8 cellular contexts compared by ENCODE assay signal in genomic region chr1:161313554-161314200, GRCh38. TPM values are rescaled to one million over a fixed set of nuclear protein-coding genes. Genes with fewer than 3 reads are reported as not detected.
DNase-seq lines count a peak whose midpoint lies in the region; TF ChIP-seq lines count a peak whose summit lies in the region.

No MANE protein-coding gene starts in this region.

- H2BK5ac ChIP-seq in mesenchymal stem cell (ENCODE audit: low read depth, low read length, poor library complexity, severe bottlenecking), result peak overlapping the region; percentile 24

- H2AK5ac ChIP-seq in mesenchymal stem cell (ENCODE audit: low read length, severe bottlenecking), result peak overlapping the region; percentile 90

- no peak for DNase-seq in GM12865 (ENCODE audit: low read depth)
- no peak for DNase-seq in LNCaP clone FGC (ENCODE audit: low read depth)
- DNase-seq in cardiac fibroblast (ENCODE audit: low read depth in 2 of 2), result no peak
- DNase-seq in mesenchymal stem cell, result no peak
- no peak for DNase-seq in type B pancreatic cell (ENCODE audit: extremely low spot score, unreplicated experiment)
- DNase-seq in NCI-H2107 treated with DMSO at 0.1 percent for 48 hours (lab: John Stamatoyannopoulos, UW; ENCODE audit: unreplicated experiment), result no peak
- no peak for DNase-seq in iPS-NIHi11 (ENCODE audit: low spot score)
- DNase-seq in SKM-1 treated with dmso at 0.1 percent for 144 hours (lab: John Stamatoyannopoulos, UW; ENCODE audit: unreplicated experiment), result no peak

- H2BK120ac ChIP-seq in mesenchymal stem cell (ENCODE audit: low read depth, low read length), result peak overlapping the region; percentile 81

- no peak overlapping the region for H2AFZ ChIP-seq in mesenchymal stem cell (ENCODE audit: low read depth, low read length)

- H4K91ac ChIP-seq in mesenchymal stem cell (ENCODE audit: low read length), result peak overlapping the region; percentile 91

- peak overlapping the region; percentile 81 to 93 for H3K4ac ChIP-seq in mesenchymal stem cell (ENCODE audit: low read depth in 1 of 2, low read length in 2 of 2)

- H3K36me3 Mint-ChIP-seq in type B pancreatic cell, result peaks cover 3% of the 10 kb centered on the region

- H3K9ac ChIP-seq in mesenchymal stem cell (ENCODE audit: low read length), result peak overlapping the region; percentile 99

- peak overlapping the region; percentile 98 for H4K8ac ChIP-seq in mesenchymal stem cell (ENCODE audit: low read length)

- H3K27me3 Mint-ChIP-seq in type B pancreatic cell, result peaks cover 7% of the 10 kb centered on the region

- H3K4me3 ChIP-seq in GM12865 (ENCODE audit: low read depth, low read length), result peak overlapping the region; percentile 96
- H3K4me3 ChIP-seq in LNCaP clone FGC (ENCODE audit: low read depth, low read length), result peak overlapping the region; percentile 91
- peak overlapping the region; percentile 86 to 91 for H3K4me3 ChIP-seq in cardiac fibroblast (replicated peaks in 1 of 2; ENCODE audit: low read depth in 2 of 2, low read length in 2 of 2)
- peak overlapping the region; percentile 46 to 90 for H3K4me3 ChIP-seq in mesenchymal stem cell (ENCODE audit: insufficient read depth in 1 of 2, low read depth in 1 of 2, low read length in 2 of 2)

- H3K14ac ChIP-seq in mesenchymal stem cell (ENCODE audit: low read length in 2 of 2), result no peak overlapping the region

- H3K9me3 ChIP-seq in mesenchymal stem cell (ENCODE audit: control insufficient read depth, low read length), result no peaks in the 10 kb centered on the region

- H3K4me2 ChIP-seq in mesenchymal stem cell (ENCODE audit: low read length, poor library complexity, severe bottlenecking), result peak overlapping the region; percentile 77

- H2BK15ac ChIP-seq in mesenchymal stem cell (ENCODE audit: low read depth, poor library complexity, severe bottlenecking), result peak overlapping the region; percentile 65

- H3K4me3 Mint-ChIP-seq in type B pancreatic cell, result peak overlapping the region; percentile 96

- peaks cover 16% of the 10 kb centered on the region for H3K4me1 Mint-ChIP-seq in type B pancreatic cell (ENCODE audit: unreplicated experiment)

- H3K27me3 ChIP-seq in mesenchymal stem cell (ENCODE audit: control insufficient read depth in 1 of 2, insufficient read depth in 1 of 2, low read length in 2 of 2), result no peaks in the 10 kb centered on the region

- TF ChIP-seq CTCF in GM12865 (IDR thresholded peaks at IDR 0.05; ENCODE audit: insufficient read depth, low read depth, low read length, missing control alignments) (no peak), LNCaP clone FGC (IDR thresholded peaks at IDR 0.05; ENCODE audit: control insufficient read depth, extremely low read depth, insufficient read depth) (no peak), cardiac fibroblast (IDR thresholded peaks at IDR 0.05; ENCODE audit: low read depth, low read length) (no peak), type B pancreatic cell (conservative IDR thresholded peaks at IDR 0.05) (no peak)

- no peaks in the 10 kb centered on the region for H3K9me3 Mint-ChIP-seq in type B pancreatic cell

- H3K27ac Mint-ChIP-seq in type B pancreatic cell, result peak overlapping the region; percentile 95

- H3K18ac ChIP-seq in mesenchymal stem cell (ENCODE audit: low read depth in 1 of 2, low read length in 2 of 2), result peak overlapping the region; percentile 61 to 94

- 54% methylated on average over 22 of the region's 28 CpGs for WGBS in mesenchymal stem cell

- H3K4me1 ChIP-seq in mesenchymal stem cell (ENCODE audit: control insufficient read depth, insufficient read depth, low read depth, low read length), result peaks cover 7% of the 10 kb centered on the region

- H3K36me3 ChIP-seq in mesenchymal stem cell (ENCODE audit: control insufficient read depth in 1 of 2, insufficient read depth in 2 of 2, low read depth in 1 of 2, low read length in 2 of 2), result peaks cover 0 to under 1% of the 10 kb centered on the region in 2 experiments

- peak overlapping the region; percentile 87 for H3K27ac ChIP-seq in mesenchymal stem cell (ENCODE audit: low read length, poor library complexity, severe bottlenecking)

- no peak overlapping the region for H3K23ac ChIP-seq in mesenchymal stem cell (ENCODE audit: low read length in 2 of 2)

- peaks cover 8% of the 10 kb centered on the region for H3K79me1 ChIP-seq in mesenchymal stem cell (replicated peaks; ENCODE audit: low read length, poor library complexity, severe bottlenecking)

- peak overlapping the region in 1 of 2 experiments; percentile 63 for H2BK12ac ChIP-seq in mesenchymal stem cell (ENCODE audit: low read length in 2 of 2)

RNA-seq across cellular contexts. Expression of gene SDHC, which starts 0.5 kb away (rescaled TPM):
- polyA plus RNA-seq in mesenchymal stem cell (2013, experiment 1 of 2), result 152 TPM
- 149 TPM for polyA plus RNA-seq in mesenchymal stem cell (2013, experiment 2 of 2)
- total RNA-seq in type B pancreatic cell (ENCODE audit: low replicate concordance), result 206 and 235 TPM in 2 replicates

RNA-seq across cellular contexts. Expression of gene MPZ, which starts 3.9 kb away (rescaled TPM):
- polyA plus RNA-seq in mesenchymal stem cell (2013, experiment 1 of 2), result 3.3 TPM
- polyA plus RNA-seq in mesenchymal stem cell (2013, experiment 2 of 2), result 3.3 TPM
- total RNA-seq in type B pancreatic cell (ENCODE audit: low replicate concordance), result 0.76 and 3.6 TPM in 2 replicates

RNA-seq across cellular contexts. Expression of gene CFAP126, which starts 54.0 kb away (rescaled TPM):
- polyA plus RNA-seq in mesenchymal stem cell (2013, experiment 1 of 2), result not detected
- not detected for polyA plus RNA-seq in mesenchymal stem cell (2013, experiment 2 of 2)
- 0.76 and 13.5 TPM in 2 replicates for total RNA-seq in type B pancreatic cell (ENCODE audit: low replicate concordance)

RNA-seq across cellular contexts. Expression of gene PCP4L1, which starts 55.1 kb away (rescaled TPM):
- polyA plus RNA-seq in mesenchymal stem cell (2013, experiment 1 of 2), result not detected
- not detected for polyA plus RNA-seq in mesenchymal stem cell (2013, experiment 2 of 2)
- 1.0 and 3.4 TPM in 2 replicates for total RNA-seq in type B pancreatic cell (ENCODE audit: low replicate concordance)
